ENCODE assay signal across 20 cellular contexts in genomic region chr2:149990965-149991364, GRCh38.
DNase-seq lines count a peak whose midpoint lies in the region; ATAC-seq, FAIRE-seq and TF ChIP-seq lines count a peak whose summit lies in the region.
"Had no signal": no experiment of that assay in that cellular context is flagged by ENCODE, and none has a peak within 500 bp of the region (broad histone marks: within the 10 kb centered on the region; RNA-seq: fewer than 3 reads in every experiment).

No MANE protein-coding gene starts in this region.

- no peak for ATAC-seq in PC-3
- ATAC-seq in Panc1, result no peak
- no peak for ATAC-seq in HG02870 (IDR thresholded peaks at IDR 0.05; ENCODE audit: unreplicated experiment)
- ATAC-seq: A549 had no signal

- peaks cover 4% of the 10 kb centered on the region for H3F3A ChIP-seq in PC-3 (ENCODE audit: low read length, unreplicated experiment)

- FAIRE-seq in colon (lab: Jason Lieb, UNC), result peak; percentile 58
- FAIRE-seq in small intestine (lab: Jason Lieb, UNC), result peak; percentile 33
- FAIRE-seq: A549, GM12892, H54 had no signal

- H3K9me3 ChIP-seq in PC-3 (ENCODE audit: low read length) (no peaks in the 10 kb centered on the region), Panc1 (ENCODE audit: control insufficient read depth, insufficient read depth, low read depth, low read length) (no peaks in the 10 kb centered on the region), small intestine (ENCODE audit: control insufficient read depth, low read depth) (no peaks in the 10 kb centered on the region)
- H3K9me3 ChIP-seq: A549, HAP-1 had no signal

- CTCF ChIA-PET in PC-3 (lab: Charles Lee), result no interaction called here
- CTCF ChIA-PET in Panc1 (lab: Charles Lee), result no interaction called here

- no peaks in the 10 kb centered on the region for H3K9me2 ChIP-seq in PC-3 (replicated peaks; ENCODE audit: low read length)

- WGBS in small intestine, 3 donors, result 25 to 66% (median 59%) methylated on average over 2 of the region's 2 CpGs

- peak overlapping the region; percentile 52; the same call in 1 of the 2 replicates for H3K4me2 ChIP-seq in PC-3 (ENCODE audit: low read length)

- H3K4me1 ChIP-seq in PC-3 (ENCODE audit: insufficient read depth, low read length) (peaks cover 71% of the 10 kb centered on the region), Panc1 (ENCODE audit: control insufficient read depth, insufficient read depth, low read length) (peaks cover 16% of the 10 kb centered on the region), small intestine (ENCODE audit: control insufficient read depth in 2 of 2, insufficient read depth in 1 of 2, low read depth in 1 of 2, low read length in 1 of 2) (no peaks in the 10 kb centered on the region)
- H3K4me1 ChIP-seq: HAP-1 had no signal

- H3K4me3 ChIP-seq in PC-3 (ENCODE audit: low read length) (no peak overlapping the region), Panc1 (ENCODE audit: low read depth in 2 of 2, low read length in 2 of 2) (no peak overlapping the region), small intestine (ENCODE audit: low read depth in 1 of 2, low read length in 2 of 2) (no peak overlapping the region)
- H3K4me3 ChIP-seq: A549, HAP-1 had no signal

- DNase-seq in PC-3 (no peak), Panc1 (ENCODE audit: low read depth, low spot score) (no peak), small intestine (no peak), NCI-H345 treated with DMSO at 0.1 percent for 48 hours (lab: John Stamatoyannopoulos, UW; ENCODE audit: unreplicated experiment) (no peak)
- no peak for DNase-seq in activated CD4-positive, alpha-beta T cell treated with anti-CD3 and anti-CD28 coated beads, Interleukin-2, amount 50 U/mL, for 4 hours
- DNase-seq: 8988T; ACHN; C1 segment of cervical spinal cord; Calu3; CD4-positive, alpha-beta memory T cell; COR-L47; DMS53; DND-41; GOT3 had no signal

- H3K79me2 ChIP-seq in PC-3 (ENCODE audit: low read length), result no peaks in the 10 kb centered on the region

- H3K27me3 ChIP-seq in PC-3 (ENCODE audit: low read length) (no peaks in the 10 kb centered on the region), Panc1 (ENCODE audit: control insufficient read depth, insufficient read depth, low read length) (no peaks in the 10 kb centered on the region), small intestine (ENCODE audit: control insufficient read depth in 2 of 2, insufficient read depth in 2 of 2, low read length in 2 of 2) (no peaks in the 10 kb centered on the region)

- H3K36me3 ChIP-seq in PC-3 (ENCODE audit: low read depth, low read length), result no peaks in the 10 kb centered on the region
- H3K36me3 ChIP-seq in Panc1 (ENCODE audit: control insufficient read depth, insufficient read depth, low read length), result no peaks in the 10 kb centered on the region
- H3K36me3 ChIP-seq in small intestine (ENCODE audit: control insufficient read depth in 2 of 2, insufficient read depth in 2 of 2, low read length in 2 of 2), result no peaks in the 10 kb centered on the region
- H3K36me3 ChIP-seq: HAP-1 had no signal

- in situ Hi-C loops in Panc1 (cut with HindIII; ENCODE audit: low pct_unique_long_range_greater_than_20kb, low sequenced_read_pairs), result no loop called here

- POLR2A ChIA-PET in PC-3 (lab: Charles Lee; ENCODE audit: unreplicated experiment), result no interaction called here
- POLR2A ChIA-PET in Panc1 (lab: Charles Lee), result no interaction called here

- H2AFZ ChIP-seq in PC-3 (ENCODE audit: low read length), result no peak overlapping the region

- peak overlapping the region; percentile 74 for H3K27ac ChIP-seq in PC-3 (ENCODE audit: low read length)
- peak overlapping the region; percentile 79; the same call in 1 of the 2 replicates for H3K27ac ChIP-seq in Panc1 (ENCODE audit: low read length)
- no peak overlapping the region for H3K27ac ChIP-seq in small intestine (ENCODE audit: low read depth in 1 of 2, low read length in 1 of 2)

- TF ChIP-seq CTCF in PC-3 (conservative IDR thresholded peaks at IDR 0.05; ENCODE audit: low read depth, low read length), result no peak
- no peak for TF ChIP-seq CTCF in Panc1 (IDR thresholded peaks at IDR 0.05)

- intact Hi-C loops in PC-3 (cut with micrococcal nuclease) (loop anchor here (10.0 kb wide), 1 partner anchor 494 kb away; the partner anchor contains the start of gene RND3), Panc1 (cut with micrococcal nuclease; ENCODE audit: unreplicated experiment) (no loop called here)

- no peak overlapping the region for H3K9ac ChIP-seq in PC-3 (ENCODE audit: low read length)

- BruUV-seq in PC-3 (replicated peaks; lab: Mats Ljungman, UMichigan), result no TSS peak
- BruUV-seq in Panc1 (replicated peaks; lab: Mats Ljungman, UMichigan), result no TSS peak

- H4K20me1 ChIP-seq in PC-3 (ENCODE audit: low read length), result no peaks in the 10 kb centered on the region

Comparison
In these comparisons a context has a peak if more than half of its experiments do, and no peak if none do; other contexts are left out.
1. H3K27ac ChIP-seq: peak in PC-3 (single experiment) and Panc1 (single experiment); none in small intestine (0 of 2).